In genomic region chr11:747176-748006, GRCh38 we compare ENCODE assay signal across 8 cellular contexts. TPM values are rescaled to one million over a fixed set of nuclear protein-coding genes. Genes with fewer than 3 reads are reported as not detected.
A peak's percentile ranks its signal among the peaks of the same experiment; 100 is the strongest.
DNase-seq lines count a peak whose midpoint lies in the region; ATAC-seq and TF ChIP-seq lines count a peak whose summit lies in the region.

TSS of gene TALDO1 (plus strand) at chr11:747464. CDS start at chr11:747482, 18 bp downstream.

- TF ChIP-seq CTCF in fibroblast of the aortic adventitia (IDR thresholded peaks at IDR 0.05; ENCODE audit: insufficient read depth, low read length) (peak; percentile 9), neural cell (IDR thresholded peaks at IDR 0.05; ENCODE audit: poor library complexity, severe bottlenecking) (peak; percentile 66), stomach (IDR thresholded peaks at IDR 0.05) (peak in 1 of 7 experiments; percentile 13)

- H3K9me3 ChIP-seq in Karpas-422 (ENCODE audit: low read length) (no peaks in the 10 kb centered on the region), neural cell (ENCODE audit: low read length) (no peaks in the 10 kb centered on the region), stomach (no peaks in the 10 kb centered on the region)

- H3K27me3 ChIP-seq in Karpas-422 (ENCODE audit: low read length) (no peaks in the 10 kb centered on the region), neural cell (ENCODE audit: insufficient read depth, low read depth, low read length) (no peaks in the 10 kb centered on the region), stomach (no peaks in the 10 kb centered on the region)

- TF ChIP-seq RAD21 in neural cell (conservative IDR thresholded peaks at IDR 0.05), result peak; percentile 26

- peaks cover under 1% of the 10 kb centered on the region; the same call in 1 of the 2 replicates for H4K20me1 ChIP-seq in Karpas-422 (ENCODE audit: insufficient read depth, low read depth, low read length)
- no peaks in the 10 kb centered on the region for H4K20me1 ChIP-seq in neural cell (ENCODE audit: insufficient read depth)

- TF ChIP-seq POLR2A in stomach (IDR thresholded peaks at IDR 0.05), result no peak

- peaks cover 19% of the 10 kb centered on the region for H3K4me1 ChIP-seq in Karpas-422 (ENCODE audit: low read length)
- H3K4me1 ChIP-seq in stomach, result peaks cover 25 to 53% (median 32%) of the 10 kb centered on the region in 4 donors

- H3K4me2 ChIP-seq in Karpas-422 (ENCODE audit: low read depth, low read length, poor library complexity, severe bottlenecking) (peak within 1 kb of the TSS; percentile 98), neural cell (ENCODE audit: low read length) (peak within 1 kb of the TSS; percentile 94)

- peak; percentile 94 for DNase-seq in Daoy (ENCODE audit: low read depth)
- peak; percentile 95 for DNase-seq in Karpas-422
- DNase-seq in RPMI8226, result peak; percentile 91
- DNase-seq in activated effector memory CD4-positive, alpha-beta T cell treated with Interleukin-2 at 50 U/mL for 16 hours, result peak; percentile 68
- DNase-seq in fibroblast of the aortic adventitia (ENCODE audit: low read depth), result peak; percentile 68
- DNase-seq in stomach, result peak; percentile 95

- WGBS in stomach, 5 donors, result 0 to 1% (median 0%) methylated on average over 6 to 110 of the region's 110 CpGs

- peak; percentile 50 for TF ChIP-seq EP300 in neural cell (conservative IDR thresholded peaks at IDR 0.05; ENCODE audit: poor library complexity, severe bottlenecking)
- no peak for TF ChIP-seq EP300 in stomach (IDR thresholded peaks at IDR 0.05)

- H3K36me3 ChIP-seq in Karpas-422 (ENCODE audit: insufficient read depth, low read length), result no peaks in the 10 kb centered on the region; the same call in 1 of the 2 replicates
- H3K36me3 ChIP-seq in neural cell (ENCODE audit: insufficient read depth, low read length), result no peaks in the 10 kb centered on the region
- peaks cover 2 to 8% (median 7%) of the 10 kb centered on the region in 4 donors for H3K36me3 ChIP-seq in stomach

- H3K4me3 ChIP-seq in Karpas-422 (ENCODE audit: low read length), result peak within 1 kb of the TSS; percentile 94
- peak within 1 kb of the TSS; percentile 82 for H3K4me3 ChIP-seq in fibroblast of the aortic adventitia (ENCODE audit: low read depth, low read length)
- peak within 1 kb of the TSS; percentile 97 for H3K4me3 ChIP-seq in neural cell (ENCODE audit: low read length)
- peak within 1 kb of the TSS; percentile 90 to 100 (median 96) for H3K4me3 ChIP-seq in stomach

- intact Hi-C loops in stomach (cut with DNase I; ENCODE audit: low total_unique reads), result no loop called here

- H3K79me2 ChIP-seq in Karpas-422 (ENCODE audit: low read length), result peaks cover 49% of the 10 kb centered on the region
- peaks cover 22% of the 10 kb centered on the region for H3K79me2 ChIP-seq in neural cell (replicated peaks; ENCODE audit: insufficient read depth, low read length)

- H2AFZ ChIP-seq in Karpas-422 (ENCODE audit: low read length), result peak within 1 kb of the TSS; percentile 97
- H2AFZ ChIP-seq in neural cell (ENCODE audit: low read depth, low read length), result peak within 1 kb of the TSS; percentile 80

- H3K9me2 ChIP-seq in Karpas-422 (replicated peaks; ENCODE audit: insufficient read depth, low read length) (no peaks in the 10 kb centered on the region), neural cell (ENCODE audit: insufficient read depth, low read length) (no peaks in the 10 kb centered on the region)

- peak; percentile 77 for ATAC-seq in GM21786 (IDR thresholded peaks at IDR 0.05; ENCODE audit: unreplicated experiment)

- H3F3A ChIP-seq in neural cell (ENCODE audit: insufficient read depth, low read length, poor library complexity, severe bottlenecking), result no peaks in the 10 kb centered on the region

- H3K9ac ChIP-seq in Karpas-422 (ENCODE audit: low read length), result peak within 1 kb of the TSS; percentile 98
- H3K9ac ChIP-seq in neural cell (ENCODE audit: low read length), result peak within 1 kb of the TSS; percentile 94

- H3K27ac ChIP-seq in Karpas-422 (ENCODE audit: low read length), result peak within 1 kb of the TSS; percentile 75
- peak within 1 kb of the TSS; percentile 87 for H3K27ac ChIP-seq in neural cell (ENCODE audit: low read length)
- peak within 1 kb of the TSS; percentile 93 to 99 (median 96) for H3K27ac ChIP-seq in stomach

TF ChIP-seq in neural cell, 6 proteins besides CTCF, POLR2A, EP300 and RAD21:
- TF ChIP-seq TAF1 (IDR thresholded peaks at IDR 0.05; ENCODE audit: low read depth) (peak; percentile 84), SMC3 (conservative IDR thresholded peaks at IDR 0.05; ENCODE audit: poor library complexity) (peak; percentile 34), POLR2AphosphoS5 (IDR thresholded peaks at IDR 0.05) (peak; percentile 83), EZH2 (IDR thresholded peaks at IDR 0.05; ENCODE audit: borderline replicate concordance, insufficient read depth, low read length, poor library complexity, severe bottlenecking) (no peak), MXI1 (conservative IDR thresholded peaks at IDR 0.05; ENCODE audit: poor library complexity, severe bottlenecking) (peak; percentile 74)
- TF ChIP-seq, protein P1, sequence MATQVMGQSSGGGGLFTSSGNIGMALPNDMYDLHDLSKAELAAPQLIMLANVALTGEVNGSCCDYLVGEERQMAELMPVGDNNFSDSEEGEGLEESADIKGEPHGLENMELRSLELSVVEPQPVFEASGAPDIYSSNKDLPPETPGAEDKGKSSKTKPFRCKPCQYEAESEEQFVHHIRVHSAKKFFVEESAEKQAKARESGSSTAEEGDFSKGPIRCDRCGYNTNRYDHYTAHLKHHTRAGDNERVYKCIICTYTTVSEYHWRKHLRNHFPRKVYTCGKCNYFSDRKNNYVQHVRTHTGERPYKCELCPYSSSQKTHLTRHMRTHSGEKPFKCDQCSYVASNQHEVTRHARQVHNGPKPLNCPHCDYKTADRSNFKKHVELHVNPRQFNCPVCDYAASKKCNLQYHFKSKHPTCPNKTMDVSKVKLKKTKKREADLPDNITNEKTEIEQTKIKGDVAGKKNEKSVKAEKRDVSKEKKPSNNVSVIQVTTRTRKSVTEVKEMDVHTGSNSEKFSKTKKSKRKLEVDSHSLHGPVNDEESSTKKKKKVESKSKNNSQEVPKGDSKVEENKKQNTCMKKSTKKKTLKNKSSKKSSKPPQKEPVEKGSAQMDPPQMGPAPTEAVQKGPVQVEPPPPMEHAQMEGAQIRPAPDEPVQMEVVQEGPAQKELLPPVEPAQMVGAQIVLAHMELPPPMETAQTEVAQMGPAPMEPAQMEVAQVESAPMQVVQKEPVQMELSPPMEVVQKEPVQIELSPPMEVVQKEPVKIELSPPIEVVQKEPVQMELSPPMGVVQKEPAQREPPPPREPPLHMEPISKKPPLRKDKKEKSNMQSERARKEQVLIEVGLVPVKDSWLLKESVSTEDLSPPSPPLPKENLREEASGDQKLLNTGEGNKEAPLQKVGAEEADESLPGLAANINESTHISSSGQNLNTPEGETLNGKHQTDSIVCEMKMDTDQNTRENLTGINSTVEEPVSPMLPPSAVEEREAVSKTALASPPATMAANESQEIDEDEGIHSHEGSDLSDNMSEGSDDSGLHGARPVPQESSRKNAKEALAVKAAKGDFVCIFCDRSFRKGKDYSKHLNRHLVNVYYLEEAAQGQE (IDR thresholded peaks at IDR 0.05; ENCODE audit: borderline replicate concordance), result peak; percentile 65

RNA-seq across cellular contexts. Expression of gene TALDO1, which starts in this region (rescaled TPM):
- total RNA-seq in Daoy (2014; rRNA removed; shearing (Covaris generic)), result 319 and 455 TPM in 2 replicates
- 127 and 177 TPM in 2 replicates for total RNA-seq in Karpas-422 (2014; rRNA removed; shearing (Covaris generic); ENCODE audit: low replicate concordance)
- total RNA-seq in fibroblast of the aortic adventitia (ENCODE audit: low replicate concordance), result 123 and 146 TPM in 2 replicates
- 156 and 158 TPM in 2 replicates for polyA plus RNA-seq in neural cell
- polyA minus RNA-seq in neural cell, result 80.3 and 82.5 TPM in 2 replicates
- 100 to 1,000 TPM in 4 of 5 donors, 10 to 100 TPM in 1; 85.9 to 258 (median 175) TPM for total RNA-seq in stomach
- polyA plus RNA-seq in stomach, result 100 to 1,000 TPM; 139 to 214 (median 208) TPM

Comparison
In these comparisons a context has a peak if more than half of its experiments do, and no peak if none do; other contexts are left out.
1. Peak in every context shown above with its lines: DNase-seq, ATAC-seq, H3K4me3 ChIP-seq and H3K27ac ChIP-seq.